Comparison of ENCODE assay signal across 19 cellular contexts in the genomic region with DNA sequence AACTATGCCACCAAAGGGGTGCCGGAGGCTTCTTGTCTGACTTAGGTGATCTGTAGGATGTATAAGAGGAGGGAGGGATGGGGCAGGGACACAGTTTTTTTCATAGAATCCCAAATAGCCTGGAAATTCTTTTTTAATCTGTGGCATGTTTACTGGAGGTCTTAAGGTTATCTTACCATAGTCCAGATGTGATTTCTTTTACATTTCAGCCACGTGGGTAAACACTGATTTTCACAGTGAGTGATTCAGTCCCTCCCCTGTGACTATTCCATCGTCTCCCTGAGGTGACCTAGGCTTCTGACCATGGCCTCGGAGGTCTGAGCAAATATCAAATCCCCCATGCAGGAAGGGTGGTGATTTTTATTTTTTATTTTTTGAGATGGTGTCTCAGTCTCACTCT.
A peak's percentile ranks its signal among the peaks of the same experiment; 100 is the strongest.
DNase-seq lines count a peak whose midpoint lies in the region; ATAC-seq and TF ChIP-seq lines count a peak whose summit lies in the region.
"Had no signal": no experiment of that assay in that cellular context is flagged by ENCODE, and none has a peak within 500 bp of the region (broad histone marks: within the 10 kb centered on the region; RNA-seq: fewer than 3 reads in every experiment).

No MANE protein-coding gene starts in this region.

- H4K20me1 ChIP-seq in GM23338 (replicated peaks; ENCODE audit: insufficient read depth), result peaks cover 10% of the 10 kb centered on the region
- H4K20me1 ChIP-seq in IMR-90 (ENCODE audit: insufficient read depth, low read length), result no peaks in the 10 kb centered on the region

- H2BK120ac ChIP-seq in IMR-90 (ENCODE audit: low read depth, low read length), result no peak overlapping the region

- TF ChIP-seq RAD21 in IMR-90 (IDR thresholded peaks at IDR 0.05; ENCODE audit: low read length), result no peak

- no peak overlapping the region for H3K4me2 ChIP-seq in GM23338
- H3K4me2 ChIP-seq in IMR-90 (ENCODE audit: low read depth, low read length), result no peak overlapping the region
- H3K4me2 ChIP-seq: BLaER1 had no signal

- H2AFZ ChIP-seq in GM23338 (no peak overlapping the region), IMR-90 (replicated peaks; ENCODE audit: low read length, poor library complexity) (no peak overlapping the region)

- no peak for ATAC-seq in GM23338
- ATAC-seq in IMR-90 (ENCODE audit: low read depth), result peak; percentile 44; the same call in 1 of the 2 replicates
- no peak for ATAC-seq in HG02870 (IDR thresholded peaks at IDR 0.05; ENCODE audit: unreplicated experiment)

- no peak overlapping the region for H3K18ac ChIP-seq in IMR-90 (ENCODE audit: low read depth, low read length)

- no peak overlapping the region for H3K56ac ChIP-seq in IMR-90 (ENCODE audit: extremely low read depth, insufficient read depth, low read length)

- peaks cover 0 to 9% of the 10 kb centered on the region in 2 experiments; a peak in 1 of 4 replicates for H3K79me1 ChIP-seq in IMR-90 (ENCODE audit: low read depth in 1 of 2, low read length in 2 of 2)

- H3K4me3 ChIP-seq in GM23338 (no peak overlapping the region), IMR-90 (ENCODE audit: insufficient read depth, low read depth, low read length) (no peak overlapping the region)
- H3K4me3 ChIP-seq: BLaER1, Peyer's patch, SK-N-MC had no signal

- H3K79me2 ChIP-seq in GM23338 (replicated peaks; ENCODE audit: insufficient read depth), result peaks cover 19% of the 10 kb centered on the region

- no peak overlapping the region for H4K8ac ChIP-seq in IMR-90 (ENCODE audit: low read depth in 2 of 2, low read length in 2 of 2)

- WGBS in IMR-90 (ENCODE audit: extremely low coverage in 2 of 2, insufficient read length in 1 of 2), 2 experiments, result 67% methylated on average over 1 of the region's 4 CpGs; no CpG with 5 or more reads in 1 of the 2 experiments

- no peak overlapping the region for H2AK5ac ChIP-seq in IMR-90 (ENCODE audit: low read depth, low read length)

- H3K4me1 ChIP-seq in GM23338 (ENCODE audit: insufficient read depth) (no peaks in the 10 kb centered on the region), IMR-90 (ENCODE audit: control insufficient read depth, insufficient read depth, low read length) (peaks cover 3% of the 10 kb centered on the region; the same call in 1 of the 2 replicates)
- H3K4me1 ChIP-seq: Peyer's patch had no signal

- H3K4ac ChIP-seq in IMR-90 (ENCODE audit: low read depth, low read length), result no peak overlapping the region

- no peaks in the 10 kb centered on the region for H3K9me1 ChIP-seq in IMR-90 (ENCODE audit: insufficient read depth, low read length)

- no peaks in the 10 kb centered on the region; the same call in 2 of the 3 replicates for H3K9me3 Mint-ChIP-seq in GM23338
- no peaks in the 10 kb centered on the region for H3K9me3 Mint-ChIP-seq in mesothelial cell of epicardium
- no peaks in the 10 kb centered on the region for H3K9me3 Mint-ChIP-seq in progenitor cell of endocrine pancreas (ENCODE audit: low read depth)

- H3K36me3 ChIP-seq in GM23338 (ENCODE audit: insufficient read depth) (no peaks in the 10 kb centered on the region), IMR-90 (ENCODE audit: control insufficient read depth, insufficient read depth, low read length) (peaks cover 8% of the 10 kb centered on the region)
- H3K36me3 ChIP-seq: Peyer's patch had no signal

- intact Hi-C loops in IMR-90 (cut with micrococcal nuclease), result no loop called here

- H3K36me3 Mint-ChIP-seq in GM23338 (ENCODE audit: low read depth) (peaks cover 12% of the 10 kb centered on the region), mesothelial cell of epicardium (peaks cover 33% of the 10 kb centered on the region), progenitor cell of endocrine pancreas (ENCODE audit: insufficient read depth) (no peaks in the 10 kb centered on the region)
- H3K36me3 Mint-ChIP-seq: CD4-positive, CD25-positive, alpha-beta regulatory T cell had no signal

- POLR2A ChIA-PET in IMR-90 (lab: Charles Lee; ENCODE audit: unreplicated experiment), result no interaction called here

- TF ChIP-seq POLR2A in IMR-90 (IDR thresholded peaks at IDR 0.05; ENCODE audit: low read depth, low read length), result no peak

- H3K9me2 ChIP-seq in GM23338 (ENCODE audit: insufficient read depth), result no peaks in the 10 kb centered on the region

- H3K9me3 ChIP-seq in IMR-90 (ENCODE audit: control insufficient read depth, insufficient read depth, low read length), result no peaks in the 10 kb centered on the region
- H3K9me3 ChIP-seq: Peyer's patch had no signal

- no TSS peak for BruUV-seq in IMR-90 (replicated peaks; lab: Mats Ljungman, UMichigan)

- no peak overlapping the region for H4K91ac ChIP-seq in IMR-90 (ENCODE audit: insufficient read depth, low read depth, low read length)

- no peak overlapping the region for H2BK20ac ChIP-seq in IMR-90 (ENCODE audit: low read depth, low read length)

- no peak overlapping the region for H2BK15ac ChIP-seq in IMR-90 (ENCODE audit: low read depth, low read length)

- TF ChIP-seq CTCF in GM23338 (conservative IDR thresholded peaks at IDR 0.05; ENCODE audit: low read depth in 2 of 2) (no peak), IMR-90 (conservative IDR thresholded peaks at IDR 0.05; ENCODE audit: low read depth, low read length) (no peak), mesothelial cell of epicardium (IDR thresholded peaks at IDR 0.05; ENCODE audit: unreplicated experiment) (no peak), progenitor cell of endocrine pancreas (IDR thresholded peaks at IDR 0.05; ENCODE audit: unreplicated experiment) (no peak), GM13976 (IDR thresholded peaks at IDR 0.05; ENCODE audit: borderline replicate concordance, control extremely low read depth, extremely low read depth, insufficient read depth, missing control alignments) (no peak)

- no peaks in the 10 kb centered on the region for H3K27me3 ChIP-seq in GM23338 (ENCODE audit: insufficient read depth)
- H3K27me3 ChIP-seq in IMR-90 (ENCODE audit: control insufficient read depth, insufficient read depth, low read length), result no peaks in the 10 kb centered on the region
- H3K27me3 ChIP-seq: BLaER1, Peyer's patch had no signal

- dilution Hi-C loops in IMR-90 (cut with HindIII; ENCODE audit: low sequenced_read_pairs, unreplicated experiment), result no loop called here

- CTCF ChIA-PET in IMR-90 (lab: Yijun Ruan, JAX), result no interaction called here

- H3K23ac ChIP-seq in IMR-90 (ENCODE audit: low read depth, low read length), result no peak overlapping the region

- H2AK9ac ChIP-seq in IMR-90 (replicated peaks; ENCODE audit: low read depth, low read length, poor library complexity), result no peak overlapping the region

- H3K27ac Mint-ChIP-seq in GM23338 (0 out of 2 replicates have a peak overlapping the region, but pooled peaks have one; percentile 51), mesothelial cell of epicardium (peak overlapping the region; percentile 85), progenitor cell of endocrine pancreas (peak overlapping the region; percentile 2)
- H3K27ac Mint-ChIP-seq: CD4-positive, CD25-positive, alpha-beta regulatory T cell had no signal

- in situ Hi-C loops in IMR-90 (cut with MboI; ENCODE audit: low sequenced_read_pairs), result no loop called here
- in situ Hi-C loops in G401 (cut with HindIII; ENCODE audit: low sequenced_read_pairs), result loop anchor here (25.0 kb wide), 1 partner anchor 295 kb away; no protein-coding TSS in a partner anchor
- in situ Hi-C loops in GM13976 (cut with MboI; ENCODE audit: low sequenced_read_pairs, unreplicated experiment), result no loop called here

- H4K5ac ChIP-seq in IMR-90 (ENCODE audit: low read depth, low read length), result no peak overlapping the region

- H3K27ac ChIP-seq in GM23338 (ENCODE audit: low read depth) (no peak overlapping the region), IMR-90 (ENCODE audit: insufficient read depth, low read length) (no peak overlapping the region)
- H3K27ac ChIP-seq: BLaER1, Peyer's patch, SK-N-MC had no signal

- H3K4me1 Mint-ChIP-seq in GM23338 (peaks cover 25% of the 10 kb centered on the region), mesothelial cell of epicardium (peaks cover 84% of the 10 kb centered on the region), progenitor cell of endocrine pancreas (ENCODE audit: low read depth) (peaks cover 32% of the 10 kb centered on the region)
- H3K4me1 Mint-ChIP-seq: CD4-positive, CD25-positive, alpha-beta regulatory T cell had no signal

- H3K27me3 Mint-ChIP-seq in GM23338 (ENCODE audit: insufficient read depth, low read depth, poor library complexity) (peaks cover 5% of the 10 kb centered on the region), mesothelial cell of epicardium (ENCODE audit: low read depth) (no peaks in the 10 kb centered on the region), progenitor cell of endocrine pancreas (peaks cover 92% of the 10 kb centered on the region)

- no peak for DNase-seq in GM23338 (ENCODE audit: low spot score)
- DNase-seq in IMR-90, result peak; percentile 23
- DNase-seq in mesothelial cell of epicardium (ENCODE audit: low spot score in 2 of 2, unreplicated experiment in 2 of 2), result no peak
- DNase-seq in progenitor cell of endocrine pancreas (ENCODE audit: low spot score, unreplicated experiment), result no peak
- DNase-seq in G401 (ENCODE audit: low spot score), result no peak
- no peak for DNase-seq in GM13976 (ENCODE audit: low spot score)
- DNase-seq: CD4-positive, CD25-positive, alpha-beta regulatory T cell; KG1; MM.1S; NCI-H1694 treated with DMSO at 0.1 percent for 48 hours; NCI-H2081; NCI-H2227 treated with DMSO at 0.1 percent for 48 hours; NCI-H69; Peyer's patch; SIG-M5; SW 1271 had no signal

- no peak overlapping the region for H3K9ac ChIP-seq in IMR-90 (ENCODE audit: low read depth, low read length)
- H3K9ac ChIP-seq: BLaER1 had no signal

- no peak overlapping the region for H2BK5ac ChIP-seq in IMR-90 (ENCODE audit: low read depth, low read length, poor library complexity, severe bottlenecking)

- no peaks in the 10 kb centered on the region for H3F3A ChIP-seq in GM23338 (replicated peaks; ENCODE audit: low read depth)

- H3K14ac ChIP-seq in IMR-90 (replicated peaks; ENCODE audit: low read depth, low read length), result no peak overlapping the region

- H3K4me3 Mint-ChIP-seq in GM23338 (no peak overlapping the region), mesothelial cell of epicardium (no peak overlapping the region), progenitor cell of endocrine pancreas (ENCODE audit: low read depth) (no peak overlapping the region)
- H3K4me3 Mint-ChIP-seq: CD4-positive, CD25-positive, alpha-beta regulatory T cell had no signal

TF ChIP-seq in GM23338, 12 proteins besides CTCF, POLR2A, EP300 and RAD21 (continues in another document):
- TF ChIP-seq ZNF114 (CRISPR knock-in tag; IDR thresholded peaks at IDR 0.05) (no peak), POLR2AphosphoS5 (IDR thresholded peaks at IDR 0.05; ENCODE audit: low read depth) (no peak), NANOG (IDR thresholded peaks at IDR 0.05; ENCODE audit: borderline replicate concordance) (no peak), CREB1 (CRISPR knock-in tag; IDR thresholded peaks at IDR 0.05; ENCODE audit: low read depth) (no peak)

TF ChIP-seq in IMR-90, 13 proteins besides CTCF, POLR2A, EP300 and RAD21 (continues in another document):
- no peak for TF ChIP-seq CEBPB (IDR thresholded peaks at IDR 0.05; ENCODE audit: low read depth, low read length)
- no peak for TF ChIP-seq MAZ (IDR thresholded peaks at IDR 0.05; ENCODE audit: borderline replicate concordance, low read depth, low read length)

Comparison
In these comparisons a context has a peak if more than half of its experiments do, and no peak if none do; other contexts are left out.
1. H3K27ac Mint-ChIP-seq: peak in every context shown above with its lines; median percentile 85 in mesothelial cell of epicardium; 51 in GM23338; 2 in progenitor cell of endocrine pancreas.